ENCODE assay signal across 24 cellular contexts in the genomic region with DNA sequence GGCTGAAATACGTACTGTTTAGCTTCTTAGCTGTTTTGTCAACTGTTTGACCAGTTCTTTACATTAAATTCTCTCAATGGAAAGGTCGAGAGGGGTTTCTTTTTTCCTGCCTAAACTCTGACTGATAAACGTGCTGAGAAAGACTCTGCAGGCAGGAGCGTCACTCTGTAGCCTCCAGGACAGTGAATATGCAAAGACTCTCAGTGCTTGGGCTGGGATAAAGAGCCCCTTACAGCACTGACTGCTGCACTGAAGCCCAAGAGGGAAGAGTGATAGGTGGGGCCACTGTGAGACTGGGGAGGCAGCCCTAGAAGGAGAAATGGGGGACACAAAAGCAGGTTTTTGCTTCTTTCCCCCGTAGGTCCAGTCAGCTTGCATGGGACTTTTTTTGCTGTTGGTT.
"Had no signal": no experiment of that assay in that cellular context is flagged by ENCODE, and none has a peak within 500 bp of the region (broad histone marks: within the 10 kb centered on the region; RNA-seq: fewer than 3 reads in every experiment).

No MANE protein-coding gene starts in this region.

- H3K4me3 ChIP-seq: coronary artery, esophagus muscularis mucosa, gastroesophageal sphincter, heart left ventricle, lower lobe of right lung, ovary, psoas muscle, sigmoid colon, stomach, tibial artery had no signal

- H3K9me3 ChIP-seq: esophagus muscularis mucosa, gastroesophageal sphincter, lower lobe of right lung, ovary, psoas muscle, sigmoid colon, stomach, tibial artery had no signal

- DNase-seq: dermis blood vessel endothelial cell; effector memory CD4-positive, alpha-beta T cell; foreskin keratinocyte; heart left ventricle; hippocampal formation; immature natural killer cell; left ventricle myocardium superior; lower lobe of right lung; natural killer cell; occipital lobe; ovary; psoas muscle; right cardiac atrium; sigmoid colon; stimulated activated CD4-positive, alpha-beta T cell treated with anti-CD3 and anti-CD28 coated beads, Interleukin-2, amount 100 ng/mL, for 24 hours; stimulated activated CD4-positive, alpha-beta T cell treated with anti-CD3 and anti-CD28 coated beads, Interleukin-4, amount 100 ng/mL, for 24 hours; stimulated activated naive CD4-positive, alpha-beta T cell treated with Interleukin-2 at 50 U/mL for 16 hours; stomach; tibial artery had no signal

- H3K4me1 ChIP-seq: esophagus muscularis mucosa, foreskin keratinocyte, gastroesophageal sphincter, heart left ventricle, lower lobe of right lung, psoas muscle, sigmoid colon, stomach, tibial artery had no signal

- H3K27me3 Mint-ChIP-seq: type B pancreatic cell had no signal

- H3K27me3 ChIP-seq: esophagus muscularis mucosa, foreskin keratinocyte, gastroesophageal sphincter, heart left ventricle, ovary, sigmoid colon, tibial artery had no signal

- H3K4me3 Mint-ChIP-seq: immature natural killer cell; natural killer cell; stimulated activated effector memory CD8-positive, alpha-beta T cell treated with anti-CD3 and anti-CD28 coated beads, Interleukin-12 subunit alpha, Interleukin-12 subunit beta, amount 100 ng/mL, for 72 hours; type B pancreatic cell had no signal

- ATAC-seq: foreskin keratinocyte; gastroesophageal sphincter; heart left ventricle; left ventricle myocardium superior; lower lobe of right lung; natural killer cell; psoas muscle; right cardiac atrium; stimulated activated effector memory CD8-positive, alpha-beta T cell treated with anti-CD3 and anti-CD28 coated beads, Interleukin-12 subunit alpha, Interleukin-12 subunit beta, amount 100 ng/mL, for 72 hours had no signal

- H3K4me1 Mint-ChIP-seq: immature natural killer cell; natural killer cell; stimulated activated effector memory CD8-positive, alpha-beta T cell treated with anti-CD3 and anti-CD28 coated beads, Interleukin-12 subunit alpha, Interleukin-12 subunit beta, amount 100 ng/mL, for 72 hours had no signal

- H3K27ac ChIP-seq: coronary artery, esophagus muscularis mucosa, foreskin keratinocyte, gastroesophageal sphincter, heart left ventricle, lower lobe of right lung, psoas muscle, sigmoid colon, stomach, tibial artery had no signal

- H3K27ac Mint-ChIP-seq: immature natural killer cell; natural killer cell; stimulated activated effector memory CD8-positive, alpha-beta T cell treated with anti-CD3 and anti-CD28 coated beads, Interleukin-12 subunit alpha, Interleukin-12 subunit beta, amount 100 ng/mL, for 72 hours; type B pancreatic cell had no signal

- H3K36me3 Mint-ChIP-seq: immature natural killer cell; natural killer cell; stimulated activated effector memory CD8-positive, alpha-beta T cell treated with anti-CD3 and anti-CD28 coated beads, Interleukin-12 subunit alpha, Interleukin-12 subunit beta, amount 100 ng/mL, for 72 hours had no signal

- H3K36me3 ChIP-seq: esophagus muscularis mucosa, gastroesophageal sphincter, heart left ventricle, lower lobe of right lung, ovary, sigmoid colon, stomach, tibial artery had no signal
